ENCODE assay signal across 9 cellular contexts in genomic region chr5:142597546-142598337, GRCh38.
DNase-seq lines count a peak whose midpoint lies in the region; ATAC-seq, FAIRE-seq and TF ChIP-seq lines count a peak whose summit lies in the region.
"Had no signal": no experiment of that assay in that cellular context is flagged by ENCODE, and none has a peak within 500 bp of the region (broad histone marks: within the 10 kb centered on the region; RNA-seq: fewer than 3 reads in every experiment).

No MANE protein-coding gene starts in this region.

- H2AFZ ChIP-seq in fibroblast of lung (ENCODE audit: low read length) = no peak overlapping the region

- peak overlapping the region; percentile 3 for H3K27ac ChIP-seq in fibroblast of lung (ENCODE audit: insufficient read depth, low read length)
- H3K27ac ChIP-seq: body of pancreas had no signal

- peaks cover 9% of the 10 kb centered on the region for H3K4me1 ChIP-seq in fibroblast of lung (ENCODE audit: control insufficient read depth, extremely low read depth, insufficient read depth, low read length)

- H3K4me2 ChIP-seq in fibroblast of lung (ENCODE audit: extremely low read depth, insufficient read depth, low read length) = peak overlapping the region; percentile 16

- H4K20me1 ChIP-seq in fibroblast of lung (ENCODE audit: control insufficient read depth, extremely low read depth, insufficient read depth, low read length) = no peaks in the 10 kb centered on the region

- no peak overlapping the region for H3K4me3 ChIP-seq in fibroblast of lung (replicated peaks in 1 of 4; ENCODE audit: control extremely low read depth in 1 of 4, insufficient read depth in 1 of 4, low read depth in 3 of 4, low read length in 4 of 4)
- H3K4me3 ChIP-seq: body of pancreas had no signal

- DNase-seq in activated T-cell treated with anti-CD3 and anti-CD28 coated beads, Interleukin-2, amount 50 U/mL, for 24 hours = no peak
- no peak for DNase-seq in activated T-cell treated with anti-CD3 and anti-CD28 coated beads for 4 hours
- peak; percentile 77 for DNase-seq in RCC 7860 (ENCODE audit: low spot score)
- peak; percentile 77 to 84 for DNase-seq in fibroblast of lung (ENCODE audit: low read depth in 2 of 2)
- DNase-seq in stimulated activated CD4-positive, alpha-beta T cell treated with anti-CD3 and anti-CD28 coated beads, Interleukin-2, amount 100 ng/mL, for 4 hours (ENCODE audit: low read depth) = peak; percentile 9
- no peak for DNase-seq in NCI-H1105 treated with DMSO at 0.1 percent for 48 hours (lab: John Stamatoyannopoulos, UW)
- DNase-seq in ureter (ENCODE audit: low spot score) = no peak

- H3K27ac Mint-ChIP-seq in activated T-cell treated with anti-CD3 and anti-CD28 coated beads, Interleukin-2, amount 50 U/mL, for 24 hours = peak overlapping the region; percentile 53

- H3K9me3 Mint-ChIP-seq in activated T-cell treated with anti-CD3 and anti-CD28 coated beads, Interleukin-2, amount 50 U/mL, for 24 hours = no peaks in the 10 kb centered on the region

- FAIRE-seq in RCC 7860 (lab: Jason Lieb, UNC) = peak; percentile 72

- H3K27me3 ChIP-seq in fibroblast of lung (ENCODE audit: control insufficient read depth, insufficient read depth, low read length) = no peaks in the 10 kb centered on the region
- H3K27me3 ChIP-seq: body of pancreas had no signal

- no peak overlapping the region for H3K4me3 Mint-ChIP-seq in activated T-cell treated with anti-CD3 and anti-CD28 coated beads, Interleukin-2, amount 50 U/mL, for 24 hours

- no peak overlapping the region for H3K9ac ChIP-seq in fibroblast of lung (ENCODE audit: insufficient read depth, low read length)

- TF ChIP-seq CTCF in fibroblast of lung (conservative IDR thresholded peaks at IDR 0.05 in 1 of 2, IDR thresholded peaks at IDR 0.05 in 1 of 2; ENCODE audit: low read depth in 1 of 2, low read length in 2 of 2) = peak; percentile 17 to 20

- no peaks in the 10 kb centered on the region for H3K36me3 Mint-ChIP-seq in activated T-cell treated with anti-CD3 and anti-CD28 coated beads, Interleukin-2, amount 50 U/mL, for 24 hours (ENCODE audit: low read depth)

- H3K9me3 ChIP-seq in fibroblast of lung (ENCODE audit: control insufficient read depth, insufficient read depth, low read depth, low read length) = no peaks in the 10 kb centered on the region
- H3K9me3 ChIP-seq: body of pancreas had no signal

- no peak for ATAC-seq in HG03095 (IDR thresholded peaks at IDR 0.05; ENCODE audit: unreplicated experiment)
- ATAC-seq: body of pancreas had no signal

- no peaks in the 10 kb centered on the region for H3K36me3 ChIP-seq in fibroblast of lung (ENCODE audit: control insufficient read depth, insufficient read depth, low read length)

- no peaks in the 10 kb centered on the region for H3K79me2 ChIP-seq in fibroblast of lung (ENCODE audit: control insufficient read depth, insufficient read depth, low read length)

- peaks cover 22% of the 10 kb centered on the region for H3K27me3 Mint-ChIP-seq in activated T-cell treated with anti-CD3 and anti-CD28 coated beads, Interleukin-2, amount 50 U/mL, for 24 hours

- peaks cover 13% of the 10 kb centered on the region for H3K4me1 Mint-ChIP-seq in activated T-cell treated with anti-CD3 and anti-CD28 coated beads, Interleukin-2, amount 50 U/mL, for 24 hours (ENCODE audit: low read depth)

Comparison
In these comparisons a context has a peak if more than half of its experiments do, and no peak if none do; other contexts are left out.
1. DNase-seq: peak in RCC 7860 (single experiment), fibroblast of lung (2 of 2) and stimulated activated CD4-positive, alpha-beta T cell treated with anti-CD3 and anti-CD28 coated beads, Interleukin-2, amount 100 ng/mL, for 4 hours (single experiment); none in activated T-cell treated with anti-CD3 and anti-CD28 coated beads, Interleukin-2, amount 50 U/mL, for 24 hours (single experiment), activated T-cell treated with anti-CD3 and anti-CD28 coated beads for 4 hours (single experiment), NCI-H1105 treated with DMSO at 0.1 percent for 48 hours (single experiment) and ureter (single experiment).